Comparison of ENCODE assay signal across 14 cellular contexts in genomic region chr14:78170203-78170602, GRCh38. TPM values are rescaled to one million over a fixed set of nuclear protein-coding genes. Genes with fewer than 3 reads are reported as not detected.
DNase-seq lines count a peak whose midpoint lies in the region; ATAC-seq, FAIRE-seq and TF ChIP-seq lines count a peak whose summit lies in the region.
"Had no signal": no experiment of that assay in that cellular context is flagged by ENCODE, and none has a peak within 500 bp of the region (broad histone marks: within the 10 kb centered on the region; RNA-seq: fewer than 3 reads in every experiment).

Gene NRXN3 (plus strand): TSS chr14:78170373. CDS start chr14:78243094, 72,721 bp downstream.

- peak; percentile 80 for DNase-seq in Ammon's horn (ENCODE audit: low spot score)
- DNase-seq in NCI-H2107 (lab: John Stamatoyannopoulos, UW), result peak; percentile 53
- peak; percentile 56 to 65 for DNase-seq in H1 (ENCODE audit: low read depth in 1 of 2, low spot score in 2 of 2)
- DNase-seq in mucosa of gallbladder (ENCODE audit: low spot score), result no peak
- DNase-seq in stimulated activated naive CD8-positive, alpha-beta T cell treated with anti-CD3 and anti-CD28 coated beads, Interleukin-15, Interleukin-2, amounts not matched to agents 100 U/mL and 50 U/mL, for 24 hours, result no peak
- DNase-seq in brain microvascular endothelial cell, result no peak
- DNase-seq in GM20000 (ENCODE audit: low spot score), result no peak
- DNase-seq: KG1, left ventricle myocardium inferior, SHP77 treated with DMSO at 0.1 percent for 48 hours, uterus had no signal

- peaks cover 0 to 9% (median 4%) of the 10 kb centered on the region in 4 experiments; a peak in 2 of 7 replicates for H3K4me1 ChIP-seq in H1 (replicated peaks in 1 of 4; ENCODE audit: control insufficient read depth in 3 of 4, insufficient read depth in 4 of 4, low read length in 3 of 4)
- H3K4me1 ChIP-seq: left ventricle myocardium inferior, uterus had no signal

- no peaks in the 10 kb centered on the region for H4K20me1 ChIP-seq in H1 (replicated peaks in 1 of 2; ENCODE audit: control insufficient read depth in 1 of 2, insufficient read depth in 2 of 2, low read length in 2 of 2)

- no peak within 1 kb of the TSS for H3K4ac ChIP-seq in H1 (replicated peaks; ENCODE audit: insufficient read length, low read depth, low read length)

- peak in 1 of 2 experiments; percentile 43; a peak in 1 of 3 replicates for TF ChIP-seq POLR2A in H1 (IDR thresholded peaks at IDR 0.05; ENCODE audit: control extremely low read depth in 1 of 2, low read depth in 2 of 2, low read length in 2 of 2)

- 6% methylated on average over 2 of the region's 7 CpGs; no CpG with 5 or more reads in 1 of the 2 experiments for WGBS in H1 (ENCODE audit: extremely low coverage in 1 of 2, insufficient coverage in 1 of 2, insufficient read length in 1 of 2, insufficient replicate concordance in 2 of 2, low coverage in 1 of 2, low lambda C conversion rate in 2 of 2, missing lambda C conversion rate in 1 of 2), 2 experiments

- H2BK20ac ChIP-seq in H1 (ENCODE audit: low read length), result 0 out of 2 replicates have a peak within 1 kb of the TSS, but pooled peaks have one; percentile 67

- peak within 1 kb of the TSS; percentile 88 for H4K8ac ChIP-seq in H1 (ENCODE audit: extremely low read depth, insufficient read depth, low read length)

- no peak within 1 kb of the TSS for H4K91ac ChIP-seq in H1 (replicated peaks; ENCODE audit: insufficient read length, low read length)

- H2BK15ac ChIP-seq in H1 (ENCODE audit: low read length), result 0 out of 2 replicates have a peak within 1 kb of the TSS, but pooled peaks have one; percentile 92

- no peak within 1 kb of the TSS for H4K5ac ChIP-seq in H1 (ENCODE audit: insufficient read length, low read depth, low read length)

- TF ChIP-seq EP300 in H1 (IDR thresholded peaks at IDR 0.05; ENCODE audit: borderline replicate concordance in 1 of 2, low read depth in 2 of 2, low read length in 2 of 2), result no peak

- H2BK5ac ChIP-seq in H1 (ENCODE audit: low read depth, low read length), result no peak within 1 kb of the TSS

- H3K27ac ChIP-seq in H1 (ENCODE audit: low read depth, low read length) (no peak within 1 kb of the TSS), brain microvascular endothelial cell (no peak within 1 kb of the TSS)
- H3K27ac ChIP-seq: cardiac muscle cell, left ventricle myocardium inferior, uterus had no signal

- no peak within 1 kb of the TSS for H2BK120ac ChIP-seq in H1 (replicated peaks; ENCODE audit: low read depth, low read length)

- no peak within 1 kb of the TSS for H3K14ac ChIP-seq in H1 (ENCODE audit: insufficient read length)

- H3K4me2 ChIP-seq in H1 (ENCODE audit: insufficient read depth in 1 of 2, low read depth in 2 of 2, low read length in 2 of 2), result peak within 1 kb of the TSS; percentile 69 to 71

- FAIRE-seq in H1 (lab: Jason Lieb, UNC), result peak; percentile 73

- H3K79me1 ChIP-seq in H1 (ENCODE audit: low read depth, low read length), result no peaks in the 10 kb centered on the region

- H3K79me2 ChIP-seq in H1 (ENCODE audit: control insufficient read depth in 1 of 2, insufficient read depth in 2 of 2, low read length in 2 of 2), result no peaks in the 10 kb centered on the region

- no peak for ATAC-seq in stimulated activated naive CD8-positive, alpha-beta T cell treated with anti-CD3 and anti-CD28 coated beads, Interleukin-15, Interleukin-2, amounts not matched to agents 100 U/mL and 50 U/mL, for 24 hours
- ATAC-seq in HG03108 (IDR thresholded peaks at IDR 0.05; ENCODE audit: unreplicated experiment), result no peak

- 0 out of 2 replicates have a peak within 1 kb of the TSS, but pooled peaks have one; percentile 65 for H2AK5ac ChIP-seq in H1 (ENCODE audit: low read depth, low read length)

- TF ChIP-seq RAD21 in H1 (IDR thresholded peaks at IDR 0.05 in 1 of 2, conservative IDR thresholded peaks at IDR 0.05 in 1 of 2; ENCODE audit: low read depth in 2 of 2, low read length in 2 of 2), result peak; percentile 14 to 28; a peak in 2 of 4 replicates

- TF ChIP-seq CTCF in H1 (IDR thresholded peaks at IDR 0.05; ENCODE audit: control extremely low read depth in 1 of 3, insufficient read depth in 1 of 3, low read depth in 1 of 3, low read length in 3 of 3), result peak in 1 of 3 experiments; percentile 2; a peak in 1 of 4 replicates
- TF ChIP-seq CTCF in brain microvascular endothelial cell (IDR thresholded peaks at IDR 0.05; ENCODE audit: low read depth, low read length, missing control alignments), result no peak
- no peak for TF ChIP-seq CTCF in GM20000 (IDR thresholded peaks at IDR 0.05; ENCODE audit: extremely low read depth, missing control alignments)

- no peaks in the 10 kb centered on the region for H3K9me3 ChIP-seq in H1 (ENCODE audit: insufficient read depth in 2 of 2, low read depth in 1 of 2, low read length in 1 of 2)
- H3K9me3 ChIP-seq: left ventricle myocardium inferior, uterus had no signal

- peak within 1 kb of the TSS in 1 of 4 experiments; percentile 51; a peak in 1 of 7 replicates for H3K9ac ChIP-seq in H1 (replicated peaks in 1 of 4; ENCODE audit: extremely low read depth in 1 of 4, low read depth in 3 of 4, low read length in 3 of 4)

- H2AFZ ChIP-seq in H1 (ENCODE audit: low read length), result peak within 1 kb of the TSS; percentile 83

- H3K4me3 ChIP-seq in H1 (ENCODE audit: extremely low read depth in 1 of 4, insufficient read depth in 2 of 4, low read depth in 3 of 4, low read length in 4 of 4) (peak within 1 kb of the TSS; percentile 30 to 63 (median 42); a peak in 6 of 8 replicates), brain microvascular endothelial cell (ENCODE audit: low read depth, low read length) (no peak within 1 kb of the TSS)
- H3K4me3 ChIP-seq: cardiac muscle cell, left ventricle myocardium inferior, uterus had no signal

- H3K36me3 ChIP-seq in H1 (ENCODE audit: control insufficient read depth in 2 of 4, insufficient read depth in 4 of 4, low read length in 3 of 4) (no peaks in the 10 kb centered on the region), brain microvascular endothelial cell (replicated peaks) (no peaks in the 10 kb centered on the region)
- H3K36me3 ChIP-seq: cardiac muscle cell, left ventricle myocardium inferior, uterus had no signal

- peak within 1 kb of the TSS; percentile 60; the same call in 1 of the 2 replicates for H2BK12ac ChIP-seq in H1 (ENCODE audit: low read depth, low read length)

- CTCF ChIA-PET in H1 (lab: Charles Lee; ENCODE audit: partially characterized antibody), result interaction anchor here (1.1 to 2.3 kb wide), 5 partner anchors 12 to 427 kb away, joined by 3 to 8 read pairs (median 5); no protein-coding TSS in a partner anchor

- no peak within 1 kb of the TSS for H3K56ac ChIP-seq in H1 (replicated peaks; ENCODE audit: insufficient read length, low read depth, low read length)

- in situ Hi-C loops in brain microvascular endothelial cell (cut with HindIII; ENCODE audit: low pct_ligation_motif_present, low sequenced_read_pairs), result no loop called here

- no peak within 1 kb of the TSS for H3K23ac ChIP-seq in H1 (ENCODE audit: insufficient read length)

- POLR2A ChIA-PET in H1 (lab: Charles Lee; ENCODE audit: partially characterized antibody), result no interaction called here

- peaks cover 9% of the 10 kb centered on the region; the same call in 1 of the 2 replicates for H3K23me2 ChIP-seq in H1 (ENCODE audit: low read depth, low read length)

- no peak within 1 kb of the TSS for H3K18ac ChIP-seq in H1 (ENCODE audit: extremely low read depth, low read length)

- H3K27me3 ChIP-seq in H1 (replicated peaks in 1 of 4; ENCODE audit: control insufficient read depth in 3 of 4, extremely low read depth in 1 of 4, insufficient read depth in 3 of 4, low read length in 3 of 4) (no peaks in the 10 kb centered on the region), brain microvascular endothelial cell (replicated peaks) (no peaks in the 10 kb centered on the region)
- H3K27me3 ChIP-seq: uterus had no signal

TF ChIP-seq in H1, 55 proteins besides CTCF, POLR2A, EP300 and RAD21:
- TF ChIP-seq EGR1 (IDR thresholded peaks at IDR 0.05; ENCODE audit: borderline replicate concordance, low read depth, low read length) (no peak), TAF1 (IDR thresholded peaks at IDR 0.05; ENCODE audit: low read depth, low read length) (peak; percentile 80), TEAD4 (IDR thresholded peaks at IDR 0.05; ENCODE audit: low read depth, low read length) (peak; percentile 87), RXRA (IDR thresholded peaks at IDR 0.05; ENCODE audit: insufficient read depth, low read depth, low read length) (no peak), TBP (IDR thresholded peaks at IDR 0.05; ENCODE audit: low read depth, low read length) (peak; percentile 74), ASH2L (IDR thresholded peaks at IDR 0.05; ENCODE audit: low read length) (peak; percentile 68), E2F6 (IDR thresholded peaks at IDR 0.05) (peak; percentile 67), POLR2AphosphoS5 (IDR thresholded peaks at IDR 0.05; ENCODE audit: low read depth, low read length) (peak; percentile 53; the same call in 1 of the 2 replicates), CEBPB (IDR thresholded peaks at IDR 0.05; ENCODE audit: low read depth, low read length) (no peak)
- TF ChIP-seq, protein P1, sequence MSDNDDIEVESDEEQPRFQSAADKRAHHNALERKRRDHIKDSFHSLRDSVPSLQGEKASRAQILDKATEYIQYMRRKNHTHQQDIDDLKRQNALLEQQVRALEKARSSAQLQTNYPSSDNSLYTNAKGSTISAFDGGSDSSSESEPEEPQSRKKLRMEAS (IDR thresholded peaks at IDR 0.05), result peak; percentile 56
TF ChIP-seq in H1: peak in this region for 7.

RNA-seq across cellular contexts. Expression of gene NRXN3, which starts in this region (rescaled TPM):
- total RNA-seq in H1 (2021; fragmentation: NEBNext Ultra II Directional; extraction: Animal tissue kit (Norgen Biotek cat#: 25700)), result 3.0 and 4.1 TPM in 2 replicates
- 2.6 and 3.1 TPM in 2 replicates for polyA plus RNA-seq in H1 (2011; rRNA removed)
- polyA plus RNA-seq in H1 (2011; cell fraction: cytosol; rRNA removed), result 2.3 TPM
- 11.2 TPM for polyA plus RNA-seq in H1 (2011; cell fraction: nucleus; rRNA removed)
- 1.9 to 2.7 TPM (median 2.2 TPM) in 4 replicates for polyA plus RNA-seq in H1 (2012, experiment 1 of 2)
- polyA plus RNA-seq in H1 (2012, experiment 2 of 2), result 0.35 TPM
- 3.1 TPM for polyA plus RNA-seq in H1 (2013, experiment 1 of 2)
- polyA plus RNA-seq in H1 (2013, experiment 2 of 2), result 3.0 TPM
- 9.8 and 14.1 TPM in 2 replicates for polyA minus RNA-seq in H1 (2011; rRNA and poly(A)+ RNA removed)
- 3.4 TPM for polyA minus RNA-seq in H1 (2011; cell fraction: cytosol; rRNA and poly(A)+ RNA removed)
- 41.5 TPM for polyA minus RNA-seq in H1 (2011; cell fraction: nucleus; rRNA and poly(A)+ RNA removed)
- 20.3 TPM for total RNA-seq in mucosa of gallbladder
- total RNA-seq: activated CD8-positive, alpha-beta memory T cell treated with anti-CD3 and anti-CD28 coated beads for 36 hours had no signal

Comparison
In these comparisons a context has a peak if more than half of its experiments do, and no peak if none do; other contexts are left out.
1. DNase-seq: peak in Ammon's horn (single experiment), NCI-H2107 (single experiment) and H1 (2 of 2); none in mucosa of gallbladder (single experiment), stimulated activated naive CD8-positive, alpha-beta T cell treated with anti-CD3 and anti-CD28 coated beads, Interleukin-15, Interleukin-2, amounts not matched to agents 100 U/mL and 50 U/mL, for 24 hours (single experiment), brain microvascular endothelial cell (single experiment) and GM20000 (single experiment).